In genomic region chr4:137307806-137308205, GRCh38 we compare ENCODE assay signal across 15 cellular contexts.
DNase-seq lines count a peak whose midpoint lies in the region; ATAC-seq and TF ChIP-seq lines count a peak whose summit lies in the region.
"Had no signal": no experiment of that assay in that cellular context is flagged by ENCODE, and none has a peak within 500 bp of the region (broad histone marks: within the 10 kb centered on the region; RNA-seq: fewer than 3 reads in every experiment).

No MANE protein-coding gene starts in this region.

- no peak for TF ChIP-seq CTCF in coronary artery (IDR thresholded peaks at IDR 0.05)
- no peak for TF ChIP-seq CTCF in smooth muscle cell (IDR thresholded peaks at IDR 0.05; ENCODE audit: borderline replicate concordance, insufficient read depth, poor library complexity, severe bottlenecking)

- DNase-seq in GM03348 (ENCODE audit: low spot score) (peak; percentile 54), fibroblast of peridontal ligament (ENCODE audit: extremely low read depth) (peak; percentile 96), skeletal muscle cell (ENCODE audit: low read depth) (peak; percentile 59), coronary artery (ENCODE audit: low spot score) (no peak), NCI-H1694 (lab: John Stamatoyannopoulos, UW) (no peak), smooth muscle cell (lab: John Stamatoyannopoulos, UW; ENCODE audit: unreplicated experiment) (no peak)
- DNase-seq: activated CD4-positive, alpha-beta T cell treated with anti-CD3 and anti-CD28 coated beads, Interleukin-2, amount 50 U/mL, for 4 hours; CD4-positive, alpha-beta memory T cell; esophagus squamous epithelium; NCI-H187; NK-92 treated with Interleukin-12 subunit alpha and Interleukin-12 subunit beta, amount 100 ng/mL, for 24 hours; stomach had no signal

- no peak overlapping the region for H3K9ac ChIP-seq in smooth muscle cell (ENCODE audit: low read depth)

- H3K79me2 ChIP-seq in smooth muscle cell (ENCODE audit: low read depth) = no peaks in the 10 kb centered on the region

- no peaks in the 10 kb centered on the region for H3K36me3 ChIP-seq in smooth muscle cell (ENCODE audit: low read depth)
- H3K36me3 ChIP-seq: esophagus squamous epithelium, stomach had no signal

- peaks cover 17% of the 10 kb centered on the region for H3F3A ChIP-seq in smooth muscle cell (ENCODE audit: low read depth)

- H3K27ac ChIP-seq in coronary artery = peak overlapping the region in 1 of 2 donors; percentile 31
- H3K27ac ChIP-seq in smooth muscle cell (ENCODE audit: low read depth) = no peak overlapping the region
- H3K27ac ChIP-seq: esophagus squamous epithelium, stomach had no signal

- H3K27me3 ChIP-seq in smooth muscle cell (ENCODE audit: low read depth) = no peaks in the 10 kb centered on the region
- H3K27me3 ChIP-seq: esophagus squamous epithelium, stomach had no signal

- H2AFZ ChIP-seq in smooth muscle cell (ENCODE audit: low read depth) = no peak overlapping the region

- H3K4me2 ChIP-seq in smooth muscle cell = no peak overlapping the region

- H3K4me3 ChIP-seq in skeletal muscle cell (ENCODE audit: low read depth, low read length) = no peak overlapping the region
- no peak overlapping the region for H3K4me3 ChIP-seq in coronary artery
- no peak overlapping the region for H3K4me3 ChIP-seq in smooth muscle cell
- H3K4me3 ChIP-seq: esophagus squamous epithelium, K562, stomach had no signal

- no peaks in the 10 kb centered on the region for H3K9me3 ChIP-seq in smooth muscle cell (replicated peaks; ENCODE audit: low read depth)
- H3K9me3 ChIP-seq: esophagus squamous epithelium, stomach had no signal

- peak; percentile 41; the same call in 1 of the 3 replicates for ATAC-seq in SK-N-SH treated with all-trans-retinoic acid at 6 μM for 48 hours
- no peak for ATAC-seq in GM19395 (IDR thresholded peaks at IDR 0.05; ENCODE audit: unreplicated experiment)
- ATAC-seq: K562 had no signal

- no peaks in the 10 kb centered on the region for H4K20me1 ChIP-seq in smooth muscle cell (ENCODE audit: low read depth)

- peaks cover 8% of the 10 kb centered on the region for H3K4me1 ChIP-seq in smooth muscle cell (ENCODE audit: low read depth)

TF ChIP-seq in SK-N-SH treated with all-trans-retinoic acid at 6 μM for 48 hours, 23 proteins besides CTCF, POLR2A, EP300 and RAD21:
- no peak for TF ChIP-seq ESRRG (CRISPR knock-in tag; IDR thresholded peaks at IDR 0.05)
- TF ChIP-seq BACH2 (CRISPR knock-in tag; IDR thresholded peaks at IDR 0.05; ENCODE audit: borderline replicate concordance) = no peak
- no peak for TF ChIP-seq RARB (CRISPR knock-in tag; IDR thresholded peaks at IDR 0.05)

Comparison
In these comparisons a context has a peak if more than half of its experiments do, and no peak if none do; other contexts are left out.
1. DNase-seq: peak in GM03348 (single experiment), fibroblast of peridontal ligament (single experiment) and skeletal muscle cell (single experiment); none in coronary artery (single experiment), NCI-H1694 (single experiment) and smooth muscle cell (single experiment).